ENCODE assay signal across 8 cellular contexts in the genomic region with DNA sequence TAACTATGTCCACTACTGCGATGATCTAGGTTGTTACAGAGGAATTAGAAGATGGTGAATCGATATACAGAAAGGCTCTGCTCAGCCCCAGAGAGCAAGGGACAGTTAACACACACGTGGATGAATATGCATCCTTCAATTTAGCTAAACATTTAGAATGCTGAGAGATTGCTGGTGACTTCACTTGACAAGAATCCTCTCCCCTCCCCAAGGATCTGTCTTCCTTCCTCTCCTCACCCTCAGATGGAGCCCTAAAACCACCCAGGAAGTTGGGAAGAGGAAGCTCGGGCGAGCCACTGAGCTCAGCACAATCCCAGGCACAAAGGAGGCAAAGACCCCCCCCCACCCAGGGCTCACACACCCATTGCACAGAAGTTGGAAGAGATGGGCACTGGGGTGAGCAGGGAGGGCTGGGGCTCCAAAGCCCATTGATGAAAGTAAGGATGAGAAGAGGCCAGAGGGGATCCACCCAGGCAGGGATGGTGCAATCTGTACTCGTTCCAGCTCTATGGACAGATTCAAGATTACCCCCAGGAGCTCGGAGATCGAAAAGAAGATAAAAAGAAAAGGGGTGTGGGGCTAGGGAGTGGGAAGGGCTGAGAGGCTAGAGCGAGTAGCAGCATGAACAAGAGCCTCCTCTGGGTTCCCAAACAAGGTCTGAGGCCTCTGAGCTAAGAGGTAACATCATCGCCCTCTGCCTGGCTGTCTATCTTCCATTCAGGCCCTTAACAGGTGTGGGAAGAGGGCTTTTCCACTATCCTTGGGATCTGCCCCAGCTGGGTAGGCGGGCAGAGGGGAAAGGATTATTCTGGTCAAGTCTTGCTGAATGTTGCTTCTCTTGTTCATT. TPM values are rescaled to one million over a fixed set of nuclear protein-coding genes. Genes with fewer than 3 reads are reported as not detected.
DNase-seq lines count a peak whose midpoint lies in the region; ATAC-seq and TF ChIP-seq lines count a peak whose summit lies in the region.

No MANE protein-coding gene starts in this region.

- DNase-seq in stimulated activated CD4-positive, alpha-beta T cell treated with anti-CD3 and anti-CD28 coated beads, Interleukin-4, amount 100 ng/mL, for 24 hours = peak; percentile 7
- no peak for DNase-seq in stimulated activated CD4-positive, alpha-beta T cell treated with anti-CD3 and anti-CD28 coated beads, Interleukin-12 subunit alpha, Interleukin-12 subunit beta, amount 100 ng/mL, for 4 hours
- DNase-seq in T-helper 2 cell treated with Interferon-gamma antibody and Interleukin-4, amounts not matched to agents 5 μg/mL and 100 μg/mL, for 36 hours (ENCODE audit: low spot score) = no peak
- no peak for DNase-seq in epithelial cell of proximal tubule (ENCODE audit: low read depth)
- DNase-seq in stimulated activated CD4-positive, alpha-beta T cell treated with anti-CD3 and anti-CD28 coated beads, Interleukin-4, amount 100 ng/mL, for 1 hour = no peak
- no peak for DNase-seq in effector CD8-positive, alpha-beta T cell (lab: John Stamatoyannopoulos, UW)

- ATAC-seq in HG02885 (IDR thresholded peaks at IDR 0.05; ENCODE audit: poor library complexity, unreplicated experiment) = no peak

- peaks cover 28% of the 10 kb centered on the region for H3K4me1 Mint-ChIP-seq in T-helper 2 cell treated with Interferon-gamma antibody and Interleukin-4, amounts not matched to agents 5 μg/mL and 100 μg/mL, for 36 hours (ENCODE audit: low read depth)

- H3K27ac Mint-ChIP-seq in T-helper 2 cell treated with Interferon-gamma antibody and Interleukin-4, amounts not matched to agents 5 μg/mL and 100 μg/mL, for 36 hours = peak overlapping the region; percentile 95

- peaks cover 17% of the 10 kb centered on the region for H3K36me3 Mint-ChIP-seq in T-helper 2 cell treated with Interferon-gamma antibody and Interleukin-4, amounts not matched to agents 5 μg/mL and 100 μg/mL, for 36 hours (ENCODE audit: low read depth)

- H3K4me1 ChIP-seq in neuron (ENCODE audit: insufficient read depth, low read length) = peaks cover 23% of the 10 kb centered on the region

- TF ChIP-seq CTCF in epithelial cell of proximal tubule (conservative IDR thresholded peaks at IDR 0.05; ENCODE audit: low read depth, low read length) = no peak

- no peaks in the 10 kb centered on the region for H3K27me3 Mint-ChIP-seq in T-helper 2 cell treated with Interferon-gamma antibody and Interleukin-4, amounts not matched to agents 5 μg/mL and 100 μg/mL, for 36 hours (ENCODE audit: low read depth)

- no peaks in the 10 kb centered on the region for H3K27me3 ChIP-seq in neuron (ENCODE audit: insufficient read depth, low read length)

- H3K36me3 ChIP-seq in neuron (ENCODE audit: insufficient read depth, low read length) = peaks cover 13% of the 10 kb centered on the region

- no peaks in the 10 kb centered on the region for H3K9me3 ChIP-seq in neuron (ENCODE audit: low read length)

- H2AFZ ChIP-seq in neuron (ENCODE audit: low read depth, low read length) = no peak overlapping the region

- peak overlapping the region; percentile 94 for H3K4me3 Mint-ChIP-seq in T-helper 2 cell treated with Interferon-gamma antibody and Interleukin-4, amounts not matched to agents 5 μg/mL and 100 μg/mL, for 36 hours

- no peaks in the 10 kb centered on the region for H3K9me3 Mint-ChIP-seq in T-helper 2 cell treated with Interferon-gamma antibody and Interleukin-4, amounts not matched to agents 5 μg/mL and 100 μg/mL, for 36 hours

- H3K4me3 ChIP-seq in epithelial cell of proximal tubule (ENCODE audit: low read depth, low read length) = peak overlapping the region; percentile 75
- H3K4me3 ChIP-seq in neuron (ENCODE audit: low read length) = peak overlapping the region; percentile 50

RNA-seq across cellular contexts. Expression of a gene that starts 1.3 kb away (rescaled TPM):
- 51.8 and 63.7 TPM in 2 replicates for total RNA-seq in epithelial cell of proximal tubule

RNA-seq across cellular contexts. Expression of a gene that starts 16.9 kb away (rescaled TPM):
- total RNA-seq in epithelial cell of proximal tubule = 4.0 and 4.5 TPM in 2 replicates

RNA-seq across cellular contexts. Expression of a gene that starts 31.9 kb away (rescaled TPM):
- 13.5 and 16.7 TPM in 2 replicates for total RNA-seq in epithelial cell of proximal tubule

RNA-seq across cellular contexts. Expression of a gene that starts 37.8 kb away (rescaled TPM):
- total RNA-seq in epithelial cell of proximal tubule = 32.5 and 43.7 TPM in 2 replicates

RNA-seq across cellular contexts. Expression of a gene that starts 39.8 kb away (rescaled TPM):
- total RNA-seq in epithelial cell of proximal tubule = 15.8 and 24.6 TPM in 2 replicates
